Comparison of ENCODE assay signal across 26 cellular contexts in genomic region chr6:1827984-1828793, GRCh38.
DNase-seq lines count a peak whose midpoint lies in the region; ATAC-seq, FAIRE-seq and TF ChIP-seq lines count a peak whose summit lies in the region.
"Had no signal": no experiment of that assay in that cellular context is flagged by ENCODE, and none has a peak within 500 bp of the region (broad histone marks: within the 10 kb centered on the region; RNA-seq: fewer than 3 reads in every experiment).

No MANE protein-coding gene starts in this region.

- TF ChIP-seq EP300 in HepG2 (IDR thresholded peaks at IDR 0.05; ENCODE audit: low read depth in 2 of 2, low read length in 2 of 2) (no peak), HepG2 (CRISPR knock-in tag; IDR thresholded peaks at IDR 0.05; ENCODE audit: borderline replicate concordance) (no peak)

- H3K9ac ChIP-seq in HepG2 (ENCODE audit: insufficient read depth, low read depth, low read length), result no peak overlapping the region
- H3K9ac ChIP-seq in astrocyte (ENCODE audit: low read length), result no peak overlapping the region
- H3K9ac ChIP-seq: BLaER1 had no signal

- H4K20me1 ChIP-seq in HepG2 (ENCODE audit: insufficient read depth, low read length), result no peaks in the 10 kb centered on the region
- H4K20me1 ChIP-seq in astrocyte (ENCODE audit: insufficient read depth, low read length), result no peaks in the 10 kb centered on the region
- H4K20me1 ChIP-seq: BLaER1 had no signal

- H3K4me2 ChIP-seq in HepG2 (ENCODE audit: low read depth, low read length) (no peak overlapping the region), astrocyte (ENCODE audit: low read length) (no peak overlapping the region)
- H3K4me2 ChIP-seq: BLaER1 had no signal

- ATAC-seq in HepG2 (no peak), right lobe of liver (no peak), GM21786 (IDR thresholded peaks at IDR 0.05; ENCODE audit: unreplicated experiment) (no peak)

- no peaks in the 10 kb centered on the region for H3K27me3 ChIP-seq in HepG2 (ENCODE audit: control insufficient read depth in 1 of 2, insufficient read depth in 2 of 2, low read length in 2 of 2)
- H3K27me3 ChIP-seq in right lobe of liver, result no peaks in the 10 kb centered on the region
- H3K27me3 ChIP-seq in astrocyte (ENCODE audit: insufficient read depth, low read length), result no peaks in the 10 kb centered on the region
- H3K27me3 ChIP-seq: BE2C, BLaER1 had no signal

- H3K4me3 Mint-ChIP-seq in astrocyte (ENCODE audit: unreplicated experiment), result no peak overlapping the region
- H3K4me3 Mint-ChIP-seq in endothelial cell (ENCODE audit: unreplicated experiment), result peak overlapping the region; percentile 45
- no peak overlapping the region for H3K4me3 Mint-ChIP-seq in T-helper 2 cell treated with Interferon-gamma antibody and Interleukin-4, amounts not matched to agents 5 μg/mL and 100 μg/mL, for 36 hours
- H3K4me3 Mint-ChIP-seq: CD14-positive monocyte; CD4-positive, alpha-beta memory T cell; CD4-positive, CD25-positive, alpha-beta regulatory T cell; CD8-positive, alpha-beta memory T cell had no signal

- H3K36me3 Mint-ChIP-seq in astrocyte (ENCODE audit: low read depth, unreplicated experiment) (no peaks in the 10 kb centered on the region), endothelial cell (ENCODE audit: low read depth, unreplicated experiment) (peaks cover 12% of the 10 kb centered on the region)
- peaks cover 6% of the 10 kb centered on the region for H3K36me3 Mint-ChIP-seq in T-helper 2 cell treated with Interferon-gamma antibody and Interleukin-4, amounts not matched to agents 5 μg/mL and 100 μg/mL, for 36 hours (ENCODE audit: low read depth)

- CTCF ChIA-PET in HepG2 (lab: Yijun Ruan, JAX; ENCODE audit: low intra/inter-chr PET ratio, low total read pairs), result no interaction called here
- CTCF ChIA-PET in HEK293 (lab: Yijun Ruan, JAX), result interaction anchor here (0.6 to 1.1 kb wide), 2 partner anchors 72 to 276 kb away, joined by 4 to 6 read pairs; no protein-coding TSS in a partner anchor

- 98% methylated on average over 1 of the region's 1 CpG for WGBS in HepG2 (ENCODE audit: low lambda C conversion rate)
- 100% methylated on average over 1 of the region's 1 CpG for WGBS in right lobe of liver (ENCODE audit: insufficient coverage, low coverage, low lambda C conversion rate, missing lambda C conversion rate)

- intact Hi-C loops in HepG2 (cut with micrococcal nuclease; ENCODE audit: unreplicated experiment), result no loop called here
- intact Hi-C loops in right lobe of liver (cut with DNase I), result no loop called here

- in situ Hi-C loops in HepG2 (cut with HindIII; ENCODE audit: extremely low pct_ligation_motif_present, low pct_unique_long_range_greater_than_20kb), result no loop called here

- H3K27ac ChIP-seq in HepG2 (ENCODE audit: extremely low read length, insufficient read depth, low read length) (no peak overlapping the region), right lobe of liver (no peak overlapping the region), HEK293 (ENCODE audit: extremely low read depth, low read depth, low read length) (no peak overlapping the region), astrocyte (ENCODE audit: low read depth, low read length) (no peak overlapping the region)
- H3K27ac ChIP-seq: BLaER1 had no signal

- H3K4me1 ChIP-seq in HepG2 (ENCODE audit: insufficient read depth, low read length), result peaks cover 8% of the 10 kb centered on the region
- peaks cover 0 to 11% (median 6%) of the 10 kb centered on the region in 4 donors for H3K4me1 ChIP-seq in right lobe of liver
- H3K4me1 ChIP-seq in HEK293 (ENCODE audit: control insufficient read depth, insufficient read depth, low read length), result peaks cover 10% of the 10 kb centered on the region
- H3K4me1 ChIP-seq in astrocyte (ENCODE audit: insufficient read depth, low read length), result peaks cover 8% of the 10 kb centered on the region

- H3K27ac Mint-ChIP-seq in astrocyte (ENCODE audit: unreplicated experiment), result no peak overlapping the region
- H3K27ac Mint-ChIP-seq in endothelial cell (ENCODE audit: unreplicated experiment), result no peak overlapping the region
- H3K27ac Mint-ChIP-seq in T-helper 2 cell treated with Interferon-gamma antibody and Interleukin-4, amounts not matched to agents 5 μg/mL and 100 μg/mL, for 36 hours, result no peak overlapping the region
- H3K27ac Mint-ChIP-seq: CD4-positive, alpha-beta memory T cell; CD4-positive, CD25-positive, alpha-beta regulatory T cell; CD8-positive, alpha-beta memory T cell had no signal

- DNase-seq in HepG2 (ENCODE audit: low spot score) (no peak), right lobe of liver (no peak), astrocyte (ENCODE audit: low read depth) (no peak), endothelial cell (ENCODE audit: low spot score) (no peak)
- no peak for DNase-seq in stimulated activated CD4-positive, alpha-beta T cell treated with anti-CD3 and anti-CD28 coated beads, Interleukin-2, amount 100 ng/mL, for 48 hours
- no peak for DNase-seq in T-helper 2 cell treated with Interferon-gamma antibody and Interleukin-4, amounts not matched to agents 5 μg/mL and 100 μg/mL, for 36 hours (ENCODE audit: low spot score)
- DNase-seq: 8988T; ACHN; BE2C; C1 segment of cervical spinal cord; Calu3; CD4-positive, alpha-beta memory T cell; CD4-positive, CD25-positive, alpha-beta regulatory T cell; CD8-positive, alpha-beta memory T cell; COR-L47; DMS79 treated with DMSO at 0.1 percent for 48 hours; GF-D8 had no signal

- TF ChIP-seq RAD21 in HepG2 (CRISPR knock-in tag; IDR thresholded peaks at IDR 0.05), result no peak

- peaks cover 9% of the 10 kb centered on the region; the same call in 1 of the 2 replicates for H3K9me3 ChIP-seq in HepG2 (ENCODE audit: low read length)
- H3K9me3 ChIP-seq in right lobe of liver, result no peaks in the 10 kb centered on the region
- no peaks in the 10 kb centered on the region for H3K9me3 ChIP-seq in HEK293 (ENCODE audit: control insufficient read depth, insufficient read depth, low read depth, low read length)
- no peaks in the 10 kb centered on the region for H3K9me3 ChIP-seq in astrocyte (ENCODE audit: insufficient read depth, low read depth, low read length)
- H3K9me3 ChIP-seq: BE2C had no signal

- no peak overlapping the region for H3K4me3 ChIP-seq in HepG2 (replicated peaks in 1 of 3; ENCODE audit: insufficient read depth in 1 of 3, low read depth in 2 of 3, low read length in 3 of 3)
- H3K4me3 ChIP-seq in right lobe of liver, result no peak overlapping the region
- H3K4me3 ChIP-seq in HEK293 (ENCODE audit: low read depth, low read length), result no peak overlapping the region
- H3K4me3 ChIP-seq in astrocyte (ENCODE audit: insufficient read depth, low read depth, low read length), result no peak overlapping the region
- H3K4me3 ChIP-seq: BLaER1 had no signal

- peaks cover 14% of the 10 kb centered on the region for H3K9me3 Mint-ChIP-seq in astrocyte (ENCODE audit: unreplicated experiment)
- no peaks in the 10 kb centered on the region for H3K9me3 Mint-ChIP-seq in endothelial cell (ENCODE audit: unreplicated experiment)
- peaks cover 17% of the 10 kb centered on the region for H3K9me3 Mint-ChIP-seq in T-helper 2 cell treated with Interferon-gamma antibody and Interleukin-4, amounts not matched to agents 5 μg/mL and 100 μg/mL, for 36 hours

- no peaks in the 10 kb centered on the region for H3K4me1 Mint-ChIP-seq in astrocyte (ENCODE audit: low read depth, unreplicated experiment)
- H3K4me1 Mint-ChIP-seq in endothelial cell (ENCODE audit: unreplicated experiment), result peaks cover 11% of the 10 kb centered on the region
- H3K4me1 Mint-ChIP-seq in T-helper 2 cell treated with Interferon-gamma antibody and Interleukin-4, amounts not matched to agents 5 μg/mL and 100 μg/mL, for 36 hours (ENCODE audit: low read depth), result no peaks in the 10 kb centered on the region

- H2AFZ ChIP-seq in HepG2 (ENCODE audit: low read length) (no peak overlapping the region), astrocyte (ENCODE audit: low read depth, low read length) (no peak overlapping the region)

- POLR2A ChIA-PET in HepG2 (lab: Yijun Ruan, JAX), result no interaction called here
- POLR2A ChIA-PET in HEK293 (lab: Yijun Ruan, JAX), result no interaction called here

- no peak for FAIRE-seq in HepG2 (lab: Jason Lieb, UNC)
- peak; percentile 54 for FAIRE-seq in astrocyte (lab: Jason Lieb, UNC)
- FAIRE-seq: A204.1, D721Med, G401.6, GM12891, GM19239 had no signal

- H3K36me3 ChIP-seq in HepG2 (replicated peaks in 1 of 2; ENCODE audit: control insufficient read depth in 1 of 2, insufficient read depth in 2 of 2, low read length in 2 of 2) (peaks cover 6 to 23% of the 10 kb centered on the region in 2 experiments; a peak in 4 of 5 replicates), right lobe of liver (no peaks in the 10 kb centered on the region), HEK293 (ENCODE audit: control insufficient read depth in 2 of 2, insufficient read depth in 1 of 2, low read length in 2 of 2) (no peaks in the 10 kb centered on the region), astrocyte (ENCODE audit: insufficient read depth, low read length) (no peaks in the 10 kb centered on the region)
- H3K36me3 ChIP-seq: BE2C, BLaER1 had no signal

- H3K79me2 ChIP-seq in HepG2 (ENCODE audit: insufficient read depth, low read length), result no peaks in the 10 kb centered on the region
- H3K79me2 ChIP-seq in astrocyte (ENCODE audit: insufficient read depth, low read length), result no peaks in the 10 kb centered on the region

- TF ChIP-seq POLR2A in HepG2 (IDR thresholded peaks at IDR 0.05; ENCODE audit: insufficient read depth in 1 of 2, low read depth in 2 of 2, low read length in 2 of 2) (no peak), right lobe of liver (IDR thresholded peaks at IDR 0.05) (no peak)

- no peaks in the 10 kb centered on the region for H3K27me3 Mint-ChIP-seq in astrocyte (ENCODE audit: low read depth, unreplicated experiment)
- no peaks in the 10 kb centered on the region for H3K27me3 Mint-ChIP-seq in endothelial cell (ENCODE audit: unreplicated experiment)
- no peaks in the 10 kb centered on the region for H3K27me3 Mint-ChIP-seq in T-helper 2 cell treated with Interferon-gamma antibody and Interleukin-4, amounts not matched to agents 5 μg/mL and 100 μg/mL, for 36 hours (ENCODE audit: low read depth)
- H3K27me3 Mint-ChIP-seq: CD4-positive, alpha-beta memory T cell; CD4-positive, CD25-positive, alpha-beta regulatory T cell; CD8-positive, alpha-beta memory T cell had no signal

- no TSS peak for BruUV-seq in HepG2 (replicated peaks; lab: Mats Ljungman, UMichigan)

- TF ChIP-seq CTCF in HepG2 (CRISPR knock-in tag; IDR thresholded peaks at IDR 0.05) (no peak), right lobe of liver (IDR thresholded peaks at IDR 0.05) (no peak), HEK293 (tag by site-specific recombination; IDR thresholded peaks at IDR 0.05) (no peak), astrocyte (IDR thresholded peaks at IDR 0.05; ENCODE audit: insufficient read depth, low read depth, low read length) (no peak), endothelial cell (IDR thresholded peaks at IDR 0.05; ENCODE audit: unreplicated experiment) (no peak)

TF ChIP-seq in HepG2, 621 proteins besides CTCF, POLR2A, EP300 and RAD21:
- peak; percentile 94; the same call in 1 of the 2 replicates for TF ChIP-seq ZNF160 (CRISPR knock-in tag; IDR thresholded peaks at IDR 0.05)
- no peak for TF ChIP-seq ZNF317 (CRISPR knock-in tag; IDR thresholded peaks at IDR 0.05)

TF ChIP-seq in HEK293, 187 proteins besides CTCF, POLR2A, EP300 and RAD21 (continues in another document):
- TF ChIP-seq SETDB1 (IDR thresholded peaks at IDR 0.05; ENCODE audit: insufficient read length, low read length), result peak; percentile 89
- TF ChIP-seq ZNF324 (tag by site-specific recombination; IDR thresholded peaks at IDR 0.05), result no peak
- no peak for TF ChIP-seq ZNF184 (tag by site-specific recombination; IDR thresholded peaks at IDR 0.05)

Comparison
In these comparisons a context has a peak if more than half of its experiments do, and no peak if none do; other contexts are left out.
1. Of the 63 proteins assayed by ChIP-seq in both HepG2 and HEK293: peak only in HepG2: none; only in HEK293: SETDB1 and ZNF558; in both: none; in neither: 61.